In the genomic region with DNA sequence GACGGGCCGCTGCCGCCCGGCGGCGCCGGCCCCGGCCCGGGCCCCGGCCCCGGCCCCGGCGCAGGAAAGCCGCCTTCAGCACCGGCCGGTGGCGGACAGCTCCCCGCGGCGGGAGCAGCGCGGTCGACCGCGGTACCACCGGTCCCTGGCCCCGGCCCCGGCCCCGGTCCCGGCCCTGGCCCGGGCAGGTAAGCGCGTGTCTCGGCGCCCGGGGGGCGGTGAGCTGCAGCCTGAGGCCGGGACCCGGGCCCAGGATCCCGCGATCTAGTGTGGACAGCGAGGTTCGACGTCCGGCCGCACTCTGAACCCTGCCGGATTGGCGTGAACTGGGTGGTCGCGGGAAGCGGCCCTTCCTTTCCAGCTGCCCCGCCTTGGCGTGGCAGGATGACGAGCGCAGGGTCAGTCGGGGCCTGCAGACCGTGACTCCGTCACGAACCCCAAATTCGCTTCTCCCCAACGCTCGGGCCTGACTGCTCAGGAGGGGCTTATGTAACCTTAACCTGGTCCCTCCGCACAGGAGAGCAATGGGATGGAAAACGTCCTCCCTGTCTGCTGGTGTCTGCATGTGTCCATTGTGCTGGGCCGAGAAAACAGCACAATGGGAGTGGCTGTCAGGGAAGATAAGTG, we compare ENCODE assay signal across 8 cellular contexts. TPM values are rescaled to one million over a fixed set of nuclear protein-coding genes. Genes with fewer than 3 reads are reported as not detected.
DNase-seq lines count a peak whose midpoint lies in the region; ATAC-seq and TF ChIP-seq lines count a peak whose summit lies in the region.

No MANE protein-coding gene starts in this region.

- peaks cover 19% of the 10 kb centered on the region for H3K27me3 ChIP-seq in iPS-20b (ENCODE audit: insufficient read depth, low read length)
- peaks cover 0 to 61% (median 9%) of the 10 kb centered on the region in 7 donors for H3K27me3 ChIP-seq in spleen (replicated peaks in 1 of 7)

- CTCF ChIA-PET in HEK293T (lab: Yijun Ruan, JAX) = interaction anchor here (0.8 to 1.0 kb wide), 3 partner anchors 15 to 117 kb away, joined by 4 to 7 read pairs (median 5); no protein-coding TSS in a partner anchor

- H3K9ac ChIP-seq in iPS-20b (ENCODE audit: low read depth, low read length) = no peak overlapping the region; the same call in 1 of the 2 replicates

- H3K9me3 ChIP-seq in iPS-20b (ENCODE audit: insufficient read depth, low read depth, low read length) (no peaks in the 10 kb centered on the region), spleen (peaks cover 0 to 7% (median 0%) of the 10 kb centered on the region in 8 donors)

- H3K4me3 ChIP-seq in iPS-20b (ENCODE audit: low read length) = peak overlapping the region; percentile 75
- H3K4me3 ChIP-seq in spleen = peak overlapping the region; percentile 20 to 79 (median 52)

- peak; percentile 64 for ATAC-seq in GM18502 (IDR thresholded peaks at IDR 0.05; ENCODE audit: poor library complexity, unreplicated experiment)
- ATAC-seq in HG02571 (IDR thresholded peaks at IDR 0.05; ENCODE audit: unreplicated experiment) = peak; percentile 46

- H3K4me1 ChIP-seq in iPS-20b (ENCODE audit: insufficient read depth, low read length) (peaks cover 5% of the 10 kb centered on the region; the same call in 1 of the 2 replicates), spleen (peaks cover 6 to 24% (median 20%) of the 10 kb centered on the region in 6 donors)

- TF ChIP-seq CTCF in spleen (IDR thresholded peaks at IDR 0.05 in 8 of 11, conservative IDR thresholded peaks at IDR 0.05 in 3 of 11) = no peak

- no peak for TF ChIP-seq POLR2A in spleen (IDR thresholded peaks at IDR 0.05)

- no peak overlapping the region for H3K27ac ChIP-seq in iPS-20b (ENCODE audit: low read length)
- H3K27ac ChIP-seq in spleen = peak overlapping the region in 1 of 8 donors; percentile 75

- peak; percentile 64 for DNase-seq in OCI-M1 (lab: John Stamatoyannopoulos, UW)
- peak; percentile 12 for DNase-seq in amniotic epithelial cell (ENCODE audit: low read depth)
- peak; percentile 88 for DNase-seq in spleen
- no peak for DNase-seq in HEK293T (ENCODE audit: extremely low spot score)
- DNase-seq in cortex of kidney (lab: John Stamatoyannopoulos, UW) = no peak

- H3K36me3 ChIP-seq in iPS-20b (ENCODE audit: insufficient read depth, low read depth, low read length) (no peaks in the 10 kb centered on the region), spleen (no peaks in the 10 kb centered on the region)

- WGBS in spleen, 5 donors = 2 to 7% (median 2%) methylated on average over 20 to 65 of the region's 65 CpGs

- intact Hi-C loops in spleen (cut with DNase I; ENCODE audit: low total_unique reads) = no loop called here

- POLR2A ChIA-PET in HEK293T (lab: Yijun Ruan, JAX) = interaction anchor here (1.1 to 4.3 kb wide), 3 partner anchors 9 to 117 kb away, joined by 6 to 21 read pairs (median 7); no protein-coding TSS in a partner anchor

TF ChIP-seq in HEK293T, 16 proteins besides CTCF, POLR2A, EP300 and RAD21:
- TF ChIP-seq ELF4 (IDR thresholded peaks at IDR 0.05) = no peak
- TF ChIP-seq SP1 (IDR thresholded peaks at IDR 0.05) = no peak
- TF ChIP-seq FOXM1 (IDR thresholded peaks at IDR 0.05; ENCODE audit: borderline replicate concordance) = no peak
- TF ChIP-seq ZNF384 (IDR thresholded peaks at IDR 0.05) = no peak
- no peak for TF ChIP-seq CTBP1 (IDR thresholded peaks at IDR 0.05; ENCODE audit: borderline replicate concordance)
- TF ChIP-seq BHLHE40 (IDR thresholded peaks at IDR 0.05; ENCODE audit: borderline replicate concordance) = no peak

RNA-seq across cellular contexts. Expression of a gene that starts 0.5 kb away (rescaled TPM):
- 1 to 10 TPM in 1 of 7 donors, under 1 TPM in 6; 0.26 to 1.1 (median 0.51) TPM for total RNA-seq in spleen
- polyA plus RNA-seq in spleen = under 1 TPM; 0.02 to 0.06 (median 0.03) TPM

Comparison
In these comparisons a context has a peak if more than half of its experiments do, and no peak if none do; other contexts are left out.
1. DNase-seq: peak in OCI-M1 (single experiment), amniotic epithelial cell (single experiment) and spleen (single experiment); none in HEK293T (single experiment) and cortex of kidney (single experiment).